Comparison of ENCODE assay signal across 16 cellular contexts in the genomic region with DNA sequence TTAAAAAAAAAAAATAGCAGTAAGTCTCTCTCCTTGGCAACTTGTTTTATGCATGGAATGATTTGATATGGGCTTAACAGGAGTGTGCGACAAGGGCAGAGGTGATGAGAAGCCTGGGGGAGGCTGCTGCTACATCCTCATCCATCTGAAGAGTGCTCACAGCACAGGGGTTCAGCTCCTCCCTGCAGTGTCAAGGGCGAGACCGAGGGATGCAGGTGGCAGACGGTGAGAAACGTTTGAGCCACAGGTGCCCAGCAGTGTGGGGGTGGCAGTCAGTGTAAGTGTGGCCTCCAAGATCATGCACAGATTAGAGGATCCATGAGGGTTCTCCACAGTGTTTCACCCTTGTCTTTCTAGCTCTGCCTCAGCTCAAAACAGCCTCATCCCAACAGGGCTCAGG.
"Had no signal": no experiment of that assay in that cellular context is flagged by ENCODE, and none has a peak within 500 bp of the region (broad histone marks: within the 10 kb centered on the region; RNA-seq: fewer than 3 reads in every experiment).

No MANE protein-coding gene starts in this region.

- DNase-seq: activated CD4-positive, alpha-beta memory T cell treated with anti-CD3 and anti-CD28 coated beads, Interleukin-2, amount 10 ng/mL, durations not matched to agents 7 days and 5 days; activated CD4-positive, alpha-beta T cell treated with anti-CD3 and anti-CD28 coated beads for 4 hours; activated effector memory CD4-positive, alpha-beta T cell treated with Interleukin-2 at 50 U/mL for 16 hours; activated T-cell treated with anti-CD3 and anti-CD28 coated beads, Interleukin-2, amount 50 U/mL, for 4 hours; central memory CD4-positive, alpha-beta T cell; colonic mucosa; effector CD4-positive, alpha-beta T cell; islet precursor cell; left lung; mammary epithelial cell; naive B cell; right cardiac atrium; T-helper 17 cell had no signal

- H3K4me2 ChIP-seq: smooth muscle cell had no signal

- H3K4me3 ChIP-seq: colonic mucosa, esophagus muscularis mucosa, left lung, smooth muscle cell, suprapubic skin had no signal

- H3K27me3 ChIP-seq: colonic mucosa, esophagus muscularis mucosa had no signal

- H3K36me3 ChIP-seq: colonic mucosa, esophagus muscularis mucosa, left lung, suprapubic skin had no signal

- H3K9me3 ChIP-seq: colonic mucosa, esophagus muscularis mucosa, suprapubic skin had no signal

- H3K4me1 ChIP-seq: colonic mucosa, left lung had no signal

- H3K27ac ChIP-seq: colonic mucosa, esophagus muscularis mucosa, left lung, suprapubic skin had no signal
